Comparison of ENCODE assay signal across 1 cellular context in the genomic region with DNA sequence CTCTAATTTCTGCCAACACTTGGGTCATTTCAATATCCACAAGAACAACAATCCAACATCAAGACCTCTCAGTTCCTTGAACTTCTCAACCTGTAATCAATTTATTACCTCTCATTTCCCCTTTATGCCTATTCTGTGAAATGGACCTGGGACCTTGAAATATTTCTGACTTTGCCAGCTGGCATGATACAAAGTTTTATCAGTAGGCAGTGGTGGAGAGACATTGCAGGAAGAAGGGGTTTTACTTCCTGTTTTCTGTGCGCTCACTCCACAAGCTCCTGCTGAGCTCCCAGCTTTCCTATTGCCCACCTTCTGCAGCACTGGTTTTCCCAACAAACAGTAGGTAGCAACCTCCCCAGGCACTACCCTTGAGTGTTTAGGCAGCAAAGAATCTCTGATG.
TF ChIP-seq lines count a peak whose summit lies in the region.

No MANE protein-coding gene starts in this region.

TF ChIP-seq in HEK293, 187 proteins besides CTCF, POLR2A, EP300 and RAD21 (continued from another document):
- no peak for TF ChIP-seq SP7 (tag by site-specific recombination; IDR thresholded peaks at IDR 0.05)
- TF ChIP-seq ZNF416 (tag by site-specific recombination; IDR thresholded peaks at IDR 0.05) = no peak
- TF ChIP-seq PRDM1 (tag by site-specific recombination; IDR thresholded peaks at IDR 0.05) = no peak
- TF ChIP-seq, protein P1, sequence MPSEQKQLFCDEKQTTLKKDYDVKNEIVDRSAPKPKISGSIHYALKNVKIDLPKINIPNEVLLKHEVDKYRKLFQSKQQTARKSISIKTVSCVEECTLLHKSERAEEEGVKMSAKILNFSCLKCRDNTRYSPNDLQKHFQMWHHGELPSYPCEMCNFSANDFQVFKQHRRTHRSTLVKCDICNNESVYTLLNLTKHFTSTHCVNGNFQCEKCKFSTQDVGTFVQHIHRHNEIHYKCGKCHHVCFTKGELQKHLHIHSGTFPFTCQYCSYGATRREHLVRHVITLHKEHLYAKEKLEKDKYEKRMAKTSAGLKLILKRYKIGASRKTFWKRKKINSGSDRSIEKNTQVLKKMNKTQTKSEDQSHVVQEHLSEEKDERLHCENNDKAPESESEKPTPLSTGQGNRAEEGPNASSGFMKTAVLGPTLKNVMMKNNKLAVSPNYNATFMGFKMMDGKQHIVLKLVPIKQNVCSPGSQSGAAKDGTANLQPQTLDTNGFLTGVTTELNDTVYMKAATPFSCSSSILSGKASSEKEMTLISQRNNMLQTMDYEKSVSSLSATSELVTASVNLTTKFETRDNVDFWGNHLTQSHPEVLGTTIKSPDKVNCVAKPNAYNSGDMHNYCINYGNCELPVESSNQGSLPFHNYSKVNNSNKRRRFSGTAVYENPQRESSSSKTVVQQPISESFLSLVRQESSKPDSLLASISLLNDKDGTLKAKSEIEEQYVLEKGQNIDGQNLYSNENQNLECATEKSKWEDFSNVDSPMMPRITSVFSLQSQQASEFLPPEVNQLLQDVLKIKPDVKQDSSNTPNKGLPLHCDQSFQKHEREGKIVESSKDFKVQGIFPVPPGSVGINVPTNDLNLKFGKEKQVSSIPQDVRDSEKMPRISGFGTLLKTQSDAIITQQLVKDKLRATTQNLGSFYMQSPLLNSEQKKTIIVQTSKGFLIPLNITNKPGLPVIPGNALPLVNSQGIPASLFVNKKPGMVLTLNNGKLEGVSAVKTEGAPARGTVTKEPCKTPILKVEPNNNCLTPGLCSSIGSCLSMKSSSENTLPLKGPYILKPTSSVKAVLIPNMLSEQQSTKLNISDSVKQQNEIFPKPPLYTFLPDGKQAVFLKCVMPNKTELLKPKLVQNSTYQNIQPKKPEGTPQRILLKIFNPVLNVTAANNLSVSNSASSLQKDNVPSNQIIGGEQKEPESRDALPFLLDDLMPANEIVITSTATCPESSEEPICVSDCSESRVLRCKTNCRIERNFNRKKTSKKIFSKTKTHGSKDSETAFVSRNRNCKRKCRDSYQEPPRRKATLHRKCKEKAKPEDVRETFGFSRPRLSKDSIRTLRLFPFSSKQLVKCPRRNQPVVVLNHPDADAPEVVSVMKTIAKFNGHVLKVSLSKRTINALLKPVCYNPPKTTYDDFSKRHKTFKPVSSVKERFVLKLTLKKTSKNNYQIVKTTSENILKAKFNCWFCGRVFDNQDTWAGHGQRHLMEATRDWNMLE (tag by site-specific recombination; conservative IDR thresholded peaks at IDR 0.05; ENCODE audit: low read depth) = peak; percentile 44
